ENCODE assay signal across 8 cellular contexts in genomic region chr6:124961784-124962611, GRCh38. TPM values are rescaled to one million over a fixed set of nuclear protein-coding genes. Genes with fewer than 3 reads are reported as not detected.
DNase-seq lines count a peak whose midpoint lies in the region; ATAC-seq and TF ChIP-seq lines count a peak whose summit lies in the region.

Gene RNF217 (plus strand): TSS chr6:124962437. CDS start chr6:124962545, 108 bp downstream.

- peak; percentile 49 for ATAC-seq in GM18909 (IDR thresholded peaks at IDR 0.05; ENCODE audit: poor library complexity, unreplicated experiment)

- H3K9me3 Mint-ChIP-seq in osteocyte (ENCODE audit: unreplicated experiment) = peaks cover under 1% of the 10 kb centered on the region

- DNase-seq in ACHN (peak; percentile 49), NCI-H226 (peak; percentile 41), ascending aorta (ENCODE audit: low spot score in 2 of 2) (peak in 1 of 2 donors; percentile 84), left ventricle myocardium inferior (peak; percentile 73), osteocyte (ENCODE audit: extremely low spot score, unreplicated experiment) (peak; percentile 87), NCI-H1436 (lab: John Stamatoyannopoulos, UW) (no peak), 8988T (no peak)

- intact Hi-C loops in ascending aorta (cut with DNase I) (loop anchor here (2.0 to 5.0 kb wide), 4 partner anchors 47 to 340 kb away; partner anchors contain the start of gene HDDC2), left ventricle myocardium inferior (cut with micrococcal nuclease) (no loop called here)

- H3K4me3 ChIP-seq in ascending aorta (peak within 1 kb of the TSS; percentile 87 to 90), left ventricle myocardium inferior (peak within 1 kb of the TSS; percentile 91)

- peak within 1 kb of the TSS; percentile 98 for H3K27ac Mint-ChIP-seq in osteocyte (ENCODE audit: unreplicated experiment)

- in situ Hi-C loops in ACHN (cut with HindIII; ENCODE audit: low pct_ligation_motif_present, low pct_unique_long_range_greater_than_20kb, low sequenced_read_pairs) = no loop called here

- no peaks in the 10 kb centered on the region for H3K27me3 Mint-ChIP-seq in osteocyte (ENCODE audit: unreplicated experiment)

- H3K9me3 ChIP-seq in ascending aorta = no peaks in the 10 kb centered on the region
- no peaks in the 10 kb centered on the region for H3K9me3 ChIP-seq in left ventricle myocardium inferior (replicated peaks)

- TF ChIP-seq CTCF in ascending aorta (IDR thresholded peaks at IDR 0.05) = peak in 1 of 3 experiments; percentile 15
- TF ChIP-seq CTCF in left ventricle myocardium inferior (IDR thresholded peaks at IDR 0.05; ENCODE audit: borderline replicate concordance) = peak; percentile 30
- no peak for TF ChIP-seq CTCF in osteocyte (IDR thresholded peaks at IDR 0.05)

- peaks cover 9% of the 10 kb centered on the region for H3K36me3 Mint-ChIP-seq in osteocyte (ENCODE audit: unreplicated experiment)

- peak within 1 kb of the TSS; percentile 92 for H3K4me3 Mint-ChIP-seq in osteocyte (ENCODE audit: unreplicated experiment)

- H3K4me1 ChIP-seq in ascending aorta (peaks cover 0 to 24% of the 10 kb centered on the region in 2 donors), left ventricle myocardium inferior (peaks cover 60% of the 10 kb centered on the region)

- H3K27ac ChIP-seq in ascending aorta (peak within 1 kb of the TSS; percentile 93 to 98), left ventricle myocardium inferior (replicated peaks) (peak within 1 kb of the TSS; percentile 93)

- H3K36me3 ChIP-seq in ascending aorta (no peaks in the 10 kb centered on the region), left ventricle myocardium inferior (no peaks in the 10 kb centered on the region)

- peaks cover 62% of the 10 kb centered on the region for H3K4me1 Mint-ChIP-seq in osteocyte (ENCODE audit: unreplicated experiment)

- H3K27me3 ChIP-seq in ascending aorta (no peaks in the 10 kb centered on the region), left ventricle myocardium inferior (ENCODE audit: low read depth) (no peaks in the 10 kb centered on the region)

RNA-seq across cellular contexts. Expression of gene RNF217, which starts in this region (rescaled TPM):
- total RNA-seq in ascending aorta (7.3 TPM), left ventricle myocardium inferior (14.1 TPM), osteocyte (55.2 and 75.7 TPM in 2 replicates)

Comparison
In these comparisons a context has a peak if more than half of its experiments do, and no peak if none do; other contexts are left out.
1. DNase-seq: peak in ACHN (single experiment), NCI-H226 (single experiment), left ventricle myocardium inferior (single experiment) and osteocyte (single experiment); none in NCI-H1436 (single experiment) and 8988T (single experiment).